8 cellular contexts compared by ENCODE assay signal in the genomic region with DNA sequence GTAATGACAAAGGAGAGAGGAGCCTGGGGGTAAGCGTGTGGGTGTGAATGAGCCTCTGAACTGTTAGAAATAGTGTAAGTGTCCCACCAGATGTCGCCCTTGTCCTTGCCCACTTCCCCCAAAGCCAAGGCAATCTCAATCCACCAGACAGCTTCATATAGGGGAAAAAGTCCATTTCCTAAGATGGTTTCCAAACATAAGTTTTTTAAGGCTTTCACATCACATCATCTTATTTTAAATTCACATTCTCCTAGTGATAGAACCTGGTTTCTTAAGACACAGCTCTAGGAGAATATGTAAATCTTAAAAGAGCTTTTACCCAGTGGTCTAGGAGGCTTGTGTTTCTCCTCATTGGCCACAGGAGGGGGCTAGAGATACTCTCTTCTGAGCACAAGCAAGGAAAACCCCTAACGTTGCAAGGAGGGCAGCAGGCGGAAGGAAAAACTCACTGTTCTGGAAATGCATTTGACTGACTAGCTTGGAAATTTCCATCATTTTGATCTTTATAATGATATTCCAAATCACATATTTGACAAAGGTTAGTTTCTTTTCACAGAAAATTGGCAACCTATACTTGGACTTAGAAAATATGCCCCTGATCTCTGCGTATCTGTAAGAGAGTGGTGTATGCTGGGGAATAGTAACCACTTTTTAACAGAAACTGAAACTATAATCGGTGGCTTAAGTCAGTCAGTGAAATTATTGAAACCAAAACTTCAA. TPM values are rescaled to one million over a fixed set of nuclear protein-coding genes. Genes with fewer than 3 reads are reported as not detected.
DNase-seq lines count a peak whose midpoint lies in the region; ATAC-seq and TF ChIP-seq lines count a peak whose summit lies in the region.

No MANE protein-coding gene starts in this region.

- no peak for DNase-seq in Right ventricle myocardium inferior (ENCODE audit: missing footprints)
- no peak for DNase-seq in cardiac septum (ENCODE audit: low spot score)
- peak; percentile 91 for DNase-seq in NCI-H1694 treated with DMSO at 0.1 percent for 48 hours (lab: John Stamatoyannopoulos, UW)
- peak; percentile 57 for DNase-seq in T-helper 22 cell (ENCODE audit: low read depth)
- peak; percentile 88 to 90 (median 90) for DNase-seq in immature natural killer cell
- DNase-seq in smooth muscle cell of the brain vasculature (ENCODE audit: low read depth, low spot score) = peak; percentile 89

- intact Hi-C loops in Right ventricle myocardium inferior (cut with DNase I) = loop anchor here (1.0 to 10.0 kb wide), 4 partner anchors 82 to 314 kb away; partner anchors contain the start of gene C1orf52
- intact Hi-C loops in cardiac septum (cut with DNase I) = loop anchor here (2.0 to 5.0 kb wide), 3 partner anchors 82 to 314 kb away; partner anchors contain the start of gene C1orf52

- TF ChIP-seq CTCF in brain (conservative IDR thresholded peaks at IDR 0.05) = peak; percentile 99 to 100

- ATAC-seq in Right ventricle myocardium inferior (peak; percentile 97), HG02938 (IDR thresholded peaks at IDR 0.05; ENCODE audit: unreplicated experiment) (peak; percentile 92)

- H3K27me3 Mint-ChIP-seq in brain (peaks cover 15% of the 10 kb centered on the region), immature natural killer cell (ENCODE audit: low read depth in 3 of 3) (peaks cover 4 to 5% (median 4%) of the 10 kb centered on the region in 3 donors)

- H3K4me1 Mint-ChIP-seq in brain (peaks cover 11% of the 10 kb centered on the region), immature natural killer cell (peaks cover 10 to 19% of the 10 kb centered on the region in 2 donors)

- peak overlapping the region; percentile 32 to 74 (median 65) for H3K4me3 Mint-ChIP-seq in brain
- H3K4me3 Mint-ChIP-seq in immature natural killer cell = peak overlapping the region; percentile 82 to 95 (median 90)

- no peaks in the 10 kb centered on the region for H3K36me3 Mint-ChIP-seq in brain
- H3K36me3 Mint-ChIP-seq in immature natural killer cell = peaks cover 0 to 4% (median 0%) of the 10 kb centered on the region in 3 donors

- peaks cover 4 to 17% (median 5%) of the 10 kb centered on the region in 5 experiments for H3K9me3 Mint-ChIP-seq in brain
- no peaks in the 10 kb centered on the region for H3K9me3 Mint-ChIP-seq in immature natural killer cell

- peak overlapping the region in 4 of 5 experiments; percentile 12 to 77 (median 58) for H3K27ac Mint-ChIP-seq in brain
- peak overlapping the region; percentile 94 to 98 (median 96) for H3K27ac Mint-ChIP-seq in immature natural killer cell

RNA-seq across cellular contexts. Expression of gene LPAR3, which starts 51.9 kb away (rescaled TPM):
- 16.6 TPM for total RNA-seq in Right ventricle myocardium inferior
- 2.0 TPM for total RNA-seq in cardiac septum
- 0.83 TPM for polyA plus RNA-seq in brain (ENCODE audit: insufficient read depth, low read depth, low replicate concordance)
- under 1 TPM in 1 of 3 donors, not detected in 2; 0.30 TPM for polyA plus RNA-seq in immature natural killer cell

RNA-seq across cellular contexts. Expression of gene MCOLN2, which starts 52.0 kb away (rescaled TPM):
- total RNA-seq in Right ventricle myocardium inferior (0.19 TPM), cardiac septum (0.13 TPM)
- polyA plus RNA-seq in brain (ENCODE audit: insufficient read depth, low read depth, low replicate concordance) (not detected), immature natural killer cell (1 to 10 TPM; 1.4 to 3.8 (median 2.1) TPM)

Comparison
In these comparisons a context has a peak if more than half of its experiments do, and no peak if none do; other contexts are left out.
1. DNase-seq: peak in NCI-H1694 treated with DMSO at 0.1 percent for 48 hours (single experiment), T-helper 22 cell (single experiment), immature natural killer cell (3 of 3) and smooth muscle cell of the brain vasculature (single experiment); none in Right ventricle myocardium inferior (single experiment) and cardiac septum (single experiment).